ENCODE assay signal across 8 cellular contexts in the genomic region with DNA sequence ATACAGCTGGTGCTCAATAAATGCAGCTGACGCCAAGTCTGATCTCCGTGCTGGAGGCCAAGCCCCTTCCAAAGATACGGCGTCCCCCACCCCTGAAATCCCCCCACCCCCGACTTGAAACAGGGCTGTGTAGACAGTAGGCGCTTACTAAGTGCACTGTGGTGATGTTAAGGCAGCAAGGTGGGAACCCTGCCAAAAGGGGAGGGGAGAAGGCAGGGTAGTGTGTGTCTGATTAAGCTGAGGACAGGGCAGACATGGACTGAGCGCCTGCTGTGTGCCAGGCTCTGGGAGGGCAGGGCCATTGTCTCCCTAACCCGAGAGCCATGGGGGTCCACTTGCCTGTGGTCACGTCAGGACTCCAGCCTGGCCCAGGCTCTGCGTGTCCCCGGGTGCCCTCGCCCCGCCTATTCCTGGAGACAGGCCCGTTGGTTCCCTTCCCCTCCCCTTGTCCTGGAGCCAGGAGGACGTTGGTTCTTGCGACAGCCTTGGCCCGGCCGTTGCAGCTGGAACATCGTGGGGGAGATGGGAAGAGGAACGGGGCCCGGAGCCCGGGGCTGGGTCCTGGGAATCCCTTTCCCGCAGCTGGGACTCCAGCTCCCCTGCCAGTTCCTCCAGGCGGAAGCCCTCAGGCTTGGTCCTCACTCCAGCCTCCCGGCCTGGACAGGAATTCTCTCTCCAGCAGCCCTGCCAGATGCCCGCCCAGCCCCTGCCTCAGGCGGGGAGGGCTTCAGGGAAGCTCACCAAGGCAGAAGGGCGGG. TPM values are rescaled to one million over a fixed set of nuclear protein-coding genes. Genes with fewer than 3 reads are reported as not detected.
DNase-seq lines count a peak whose midpoint lies in the region; ATAC-seq, FAIRE-seq and TF ChIP-seq lines count a peak whose summit lies in the region.

No MANE protein-coding gene starts in this region.

- no TSS peak for BruUV-seq in Panc1 (replicated peaks; lab: Mats Ljungman, UMichigan)

- H3K79me2 ChIP-seq in MM.1S (ENCODE audit: low read length), result no peaks in the 10 kb centered on the region

- H3K27me3 ChIP-seq in Panc1 (ENCODE audit: control insufficient read depth, insufficient read depth, low read length) (no peaks in the 10 kb centered on the region), pancreas (peaks cover 0 to 7% (median 0%) of the 10 kb centered on the region in 4 donors), MM.1S (replicated peaks; ENCODE audit: insufficient read depth, low read length) (peaks cover 87% of the 10 kb centered on the region)

- intact Hi-C loops in Panc1 (cut with micrococcal nuclease; ENCODE audit: unreplicated experiment), result no loop called here
- intact Hi-C loops in pancreas (cut with DNase I), result no loop called here

- H3K4me3 ChIP-seq in Panc1 (ENCODE audit: low read depth in 2 of 2, low read length in 2 of 2), result peak overlapping the region in 1 of 2 experiments; percentile 15; a peak in 1 of 4 replicates
- no peak overlapping the region for H3K4me3 ChIP-seq in pancreas
- no peak overlapping the region for H3K4me3 ChIP-seq in MM.1S (ENCODE audit: low read length)

- H3K27me3 Mint-ChIP-seq in HFFc6 (ENCODE audit: insufficient read depth) (peaks cover 12% of the 10 kb centered on the region), endothelial cell (ENCODE audit: unreplicated experiment) (peaks cover 1% of the 10 kb centered on the region)

- POLR2A ChIA-PET in Panc1 (lab: Charles Lee), result interaction anchor here (0.6 to 1.3 kb wide), 3 partner anchors 13 to 97 kb away, joined by 3 to 17 read pairs (median 5); no protein-coding TSS in a partner anchor

- H3K9me3 ChIP-seq in Panc1 (ENCODE audit: control insufficient read depth, insufficient read depth, low read depth, low read length), result no peaks in the 10 kb centered on the region
- H3K9me3 ChIP-seq in pancreas, result no peaks in the 10 kb centered on the region
- H3K9me3 ChIP-seq in MM.1S (replicated peaks; ENCODE audit: insufficient read depth, low read length), result no peaks in the 10 kb centered on the region

- WGBS in pancreas, 2 donors, result 15 to 17% methylated on average over 27 to 28 of the region's 28 CpGs

- in situ Hi-C loops in Panc1 (cut with HindIII; ENCODE audit: low pct_unique_long_range_greater_than_20kb, low sequenced_read_pairs), result no loop called here

- no peaks in the 10 kb centered on the region for H4K20me1 ChIP-seq in MM.1S (ENCODE audit: insufficient read depth, low read length)

- peak overlapping the region; percentile 54 for H3K27ac Mint-ChIP-seq in HFFc6
- no peak overlapping the region for H3K27ac Mint-ChIP-seq in endothelial cell (ENCODE audit: unreplicated experiment)

- FAIRE-seq in pancreas (lab: Jason Lieb, UNC), result no peak

- H3K27ac ChIP-seq in Panc1 (ENCODE audit: low read length), result peak overlapping the region; percentile 55
- peak overlapping the region; percentile 45 to 68 (median 60) for H3K27ac ChIP-seq in pancreas
- no peak overlapping the region for H3K27ac ChIP-seq in MM.1S (ENCODE audit: low read length)

- no peaks in the 10 kb centered on the region for H3K9me3 Mint-ChIP-seq in HFFc6
- H3K9me3 Mint-ChIP-seq in endothelial cell (ENCODE audit: unreplicated experiment), result no peaks in the 10 kb centered on the region

- H3K4me1 ChIP-seq in Panc1 (ENCODE audit: control insufficient read depth, insufficient read depth, low read length) (peaks cover 11% of the 10 kb centered on the region), pancreas (peaks cover 0 to 5% (median 0%) of the 10 kb centered on the region in 3 donors), MM.1S (ENCODE audit: low read length) (no peaks in the 10 kb centered on the region)

- H3K4me2 ChIP-seq in MM.1S (ENCODE audit: low read depth, low read length), result no peak overlapping the region

- H3K4me1 Mint-ChIP-seq in HFFc6 (ENCODE audit: low read depth) (no peaks in the 10 kb centered on the region), endothelial cell (ENCODE audit: unreplicated experiment) (no peaks in the 10 kb centered on the region)

- H3K36me3 ChIP-seq in Panc1 (ENCODE audit: control insufficient read depth, insufficient read depth, low read length) (no peaks in the 10 kb centered on the region), pancreas (no peaks in the 10 kb centered on the region), MM.1S (replicated peaks; ENCODE audit: insufficient read depth, low read length) (no peaks in the 10 kb centered on the region)

- ATAC-seq in Panc1, result peak; percentile 89
- ATAC-seq in pancreas, result peak; percentile 92 to 94 (median 92)
- ATAC-seq in HG03039 (IDR thresholded peaks at IDR 0.05; ENCODE audit: unreplicated experiment), result no peak

- no peak overlapping the region for H2AFZ ChIP-seq in MM.1S (ENCODE audit: low read length)

- H3K9me2 ChIP-seq in MM.1S (replicated peaks; ENCODE audit: insufficient read depth, low read length), result no peaks in the 10 kb centered on the region

- CTCF ChIA-PET in Panc1 (lab: Charles Lee), result interaction anchor here (0.6 kb wide), 1 partner anchor 19 kb away, joined by 5 read pairs; no protein-coding TSS in a partner anchor

- no peak for TF ChIP-seq CTCF in HFFc6 (IDR thresholded peaks at IDR 0.05)
- TF ChIP-seq CTCF in Panc1 (IDR thresholded peaks at IDR 0.05), result no peak
- TF ChIP-seq CTCF in pancreas (IDR thresholded peaks at IDR 0.05), result no peak
- no peak for TF ChIP-seq CTCF in MM.1S (IDR thresholded peaks at IDR 0.05; ENCODE audit: low read length)
- TF ChIP-seq CTCF in endothelial cell (IDR thresholded peaks at IDR 0.05; ENCODE audit: unreplicated experiment), result no peak

- peaks cover 4% of the 10 kb centered on the region; the same call in 1 of the 2 replicates for H3F3A ChIP-seq in MM.1S (ENCODE audit: insufficient read depth, low read length)

- peak; percentile 68 for DNase-seq in HFFc6
- DNase-seq in Panc1 (ENCODE audit: low read depth, low spot score), result no peak
- DNase-seq in fibroblast of gingiva (ENCODE audit: low read depth), result peak; percentile 99
- peak; percentile 78 to 93 (median 88) for DNase-seq in pancreas
- no peak for DNase-seq in MM.1S
- no peak for DNase-seq in DMS114 treated with DMSO at 0.1 percent for 48 hours (lab: John Stamatoyannopoulos, UW; ENCODE audit: unreplicated experiment)
- DNase-seq in endothelial cell (ENCODE audit: low spot score), result no peak

- no peaks in the 10 kb centered on the region for H3K36me3 Mint-ChIP-seq in HFFc6 (ENCODE audit: low read depth)
- no peaks in the 10 kb centered on the region for H3K36me3 Mint-ChIP-seq in endothelial cell (ENCODE audit: low read depth, unreplicated experiment)

- H3K4me3 Mint-ChIP-seq in HFFc6, result no peak overlapping the region
- H3K4me3 Mint-ChIP-seq in endothelial cell (ENCODE audit: unreplicated experiment), result no peak overlapping the region

- H3K9ac ChIP-seq in MM.1S (ENCODE audit: low read length), result no peak overlapping the region

RNA-seq across cellular contexts. Expression of a gene that starts 1.7 kb away (rescaled TPM):
- under 1 TPM in 1 of 6 experiments, not detected in 5; 0.21 TPM for total RNA-seq in HFFc6 (2021; fragmentation: NEBNext Ultra II Directional; extraction: Animal tissue kit (Norgen Biotek cat#: 25700))
- 0.57 TPM for total RNA-seq in Panc1 (2021; ENCODE audit: unreplicated experiment)
- polyA plus RNA-seq in Panc1 (2012; ENCODE audit: insufficient read length), result 0.40 TPM
- under 1 TPM in 2 of 6 donors, not detected in 4; 0.16 to 0.35 TPM for total RNA-seq in pancreas
- under 1 TPM; 0.19 to 0.57 TPM for polyA plus RNA-seq in pancreas
- total RNA-seq in endothelial cell (ENCODE audit: unreplicated experiment), result not detected

RNA-seq across cellular contexts. Expression of a gene that starts 9.1 kb away (rescaled TPM):
- 1 to 10 TPM in 3 of 6 experiments, under 1 TPM in 3; 0.84 to 1.7 (median 0.98) TPM for total RNA-seq in HFFc6 (2021; fragmentation: NEBNext Ultra II Directional; extraction: Animal tissue kit (Norgen Biotek cat#: 25700))
- total RNA-seq in Panc1 (2021; ENCODE audit: unreplicated experiment) (9.9 TPM), pancreas (10 to 100 TPM in 2 of 6 donors, 1 to 10 TPM in 4; 2.5 to 48.8 (median 7.3) TPM), endothelial cell (ENCODE audit: unreplicated experiment) (0.46 TPM)
- polyA plus RNA-seq in Panc1 (2012; ENCODE audit: insufficient read length), result 58.2 TPM
- 10 to 100 TPM; 27.8 to 48.1 TPM for polyA plus RNA-seq in pancreas

RNA-seq across cellular contexts. Expression of a gene that starts 9.6 kb away (rescaled TPM):
- total RNA-seq in HFFc6 (2021; fragmentation: NEBNext Ultra II Directional; extraction: Animal tissue kit (Norgen Biotek cat#: 25700)), result not detected
- total RNA-seq in Panc1 (2021; ENCODE audit: unreplicated experiment) (1.5 TPM), pancreas (under 1 TPM in 1 of 6 donors, not detected in 5; 0.24 TPM), endothelial cell (ENCODE audit: unreplicated experiment) (not detected)
- polyA plus RNA-seq in Panc1 (2012; ENCODE audit: insufficient read length), result 2.6 TPM
- under 1 TPM in 1 of 2 donors, not detected in 1; 0.14 TPM for polyA plus RNA-seq in pancreas

RNA-seq across cellular contexts. Expression of a gene that starts 22.8 kb away (rescaled TPM):
- not detected for total RNA-seq in HFFc6 (2021; fragmentation: NEBNext Ultra II Directional; extraction: Animal tissue kit (Norgen Biotek cat#: 25700))
- 5.8 TPM for total RNA-seq in Panc1 (2021; ENCODE audit: unreplicated experiment)
- polyA plus RNA-seq in Panc1 (2012; ENCODE audit: insufficient read length), result 5.9 TPM
- not detected for total RNA-seq in pancreas
- under 1 TPM in 1 of 2 donors, not detected in 1; 0.35 TPM for polyA plus RNA-seq in pancreas
- 0.21 TPM for total RNA-seq in endothelial cell (ENCODE audit: unreplicated experiment)

RNA-seq across cellular contexts. Expression of a gene that starts 28.6 kb away (rescaled TPM):
- under 1 TPM in 1 of 6 experiments, not detected in 5; 0.09 TPM for total RNA-seq in HFFc6 (2021; fragmentation: NEBNext Ultra II Directional; extraction: Animal tissue kit (Norgen Biotek cat#: 25700))
- 63.7 TPM for total RNA-seq in Panc1 (2021; ENCODE audit: unreplicated experiment)
- polyA plus RNA-seq in Panc1 (2012; ENCODE audit: insufficient read length), result 123 TPM
- under 1 TPM in 1 of 6 donors, not detected in 5; 0.38 TPM for total RNA-seq in pancreas
- polyA plus RNA-seq in pancreas, result under 1 TPM in 1 of 2 donors, not detected in 1; 0.05 TPM
- total RNA-seq in endothelial cell (ENCODE audit: unreplicated experiment), result 17.6 TPM

Comparison
In these comparisons a context has a peak if more than half of its experiments do, and no peak if none do; other contexts are left out.
1. DNase-seq: peak in HFFc6 (single experiment), fibroblast of gingiva (single experiment) and pancreas (6 of 6); none in Panc1 (single experiment), MM.1S (single experiment), DMS114 treated with DMSO at 0.1 percent for 48 hours (single experiment) and endothelial cell (single experiment).